1 cellular context compared by ENCODE assay signal in genomic region chr11:831951-832528, GRCh38.
TF ChIP-seq lines count a peak whose summit lies in the region.

No MANE protein-coding gene starts in this region.

TF ChIP-seq in HCT116, 20 proteins besides CTCF, POLR2A, EP300 and RAD21 (continued from another document):
- no peak for TF ChIP-seq ZBTB33 (IDR thresholded peaks at IDR 0.05; ENCODE audit: extremely low read depth, insufficient replicate concordance, low read length)
- TF ChIP-seq CEBPB (IDR thresholded peaks at IDR 0.05; ENCODE audit: low read depth) = no peak
- no peak for TF ChIP-seq SIN3A (IDR thresholded peaks at IDR 0.05; ENCODE audit: low read depth)
